17 cellular contexts compared by ENCODE assay signal in the genomic region with DNA sequence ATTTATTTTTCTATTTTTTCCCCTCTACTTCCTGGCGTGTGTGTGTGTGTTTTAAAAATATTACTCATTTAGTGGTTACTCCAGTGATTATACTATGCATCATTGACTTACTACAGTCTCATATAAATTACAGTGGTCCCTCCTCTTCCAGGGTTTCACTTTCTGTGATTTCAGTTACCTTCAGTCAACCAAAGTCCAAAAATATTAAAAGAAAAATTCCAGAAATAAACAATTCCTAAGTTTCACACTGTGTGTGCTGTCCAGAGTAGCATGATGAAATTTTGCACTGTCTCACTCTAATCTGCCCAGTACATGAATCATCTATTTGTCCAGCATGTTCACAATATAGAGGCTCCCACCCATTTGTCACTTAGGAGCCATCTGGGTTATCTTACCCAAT. TPM values are rescaled to one million over a fixed set of nuclear protein-coding genes. Genes with fewer than 3 reads are reported as not detected.
DNase-seq lines count a peak whose midpoint lies in the region; ATAC-seq, FAIRE-seq and TF ChIP-seq lines count a peak whose summit lies in the region.
"Had no signal": no experiment of that assay in that cellular context is flagged by ENCODE, and none has a peak within 500 bp of the region (broad histone marks: within the 10 kb centered on the region; RNA-seq: fewer than 3 reads in every experiment).

No MANE protein-coding gene starts in this region.

- SMC1A ChIA-PET in GM12878 (lab: Charles Lee; ENCODE audit: uncharacterized antibody, unreplicated experiment) = interaction anchor here (1.2 kb wide), 1 partner anchor 194 kb away, joined by 4 read pairs; no protein-coding TSS in a partner anchor

- no peak overlapping the region for H2AFZ ChIP-seq in GM12878 (ENCODE audit: control insufficient read depth, low read depth, low read length)

- no peak overlapping the region for H3K4me2 ChIP-seq in GM12878 (ENCODE audit: control insufficient read depth, insufficient read depth)
- H3K4me2 ChIP-seq: BLaER1 treated with 17β-estradiol and CSF1 and Interleukin-3, amounts not matched to agents 10 nM and 100 nM had no signal

- no peak for TF ChIP-seq RAD21 in GM12878 (IDR thresholded peaks at IDR 0.05; ENCODE audit: insufficient read depth, low read depth, low read length)

- H3K27ac Mint-ChIP-seq in activated CD4-positive, alpha-beta T cell treated with anti-CD3 and anti-CD28 coated beads, Interleukin-2, amount 10 ng/mL, durations not matched to agents 7 days and 5 days = no peak overlapping the region
- H3K27ac Mint-ChIP-seq: activated B cell treated with CpG ODN at 0.5 μM for 24 hours had no signal

- ATAC-seq in GM12878 (peak; percentile 48; the same call in 2 of the 3 replicates), GM18520 (IDR thresholded peaks at IDR 0.05; ENCODE audit: unreplicated experiment) (no peak)
- ATAC-seq: upper lobe of right lung had no signal

- no peaks in the 10 kb centered on the region for H3K36me3 Mint-ChIP-seq in activated CD4-positive, alpha-beta T cell treated with anti-CD3 and anti-CD28 coated beads, Interleukin-2, amount 10 ng/mL, durations not matched to agents 7 days and 5 days (ENCODE audit: low read depth)

- no peaks in the 10 kb centered on the region for H3K36me3 ChIP-seq in GM12878 (ENCODE audit: control insufficient read depth in 2 of 2, insufficient read depth in 2 of 2, low read length in 1 of 2)
- H3K36me3 ChIP-seq: BLaER1 treated with 17β-estradiol and CSF1 and Interleukin-3, amounts not matched to agents 10 nM and 100 nM; upper lobe of right lung had no signal

- no peak overlapping the region for H3K4me3 ChIP-seq in AG09309 (ENCODE audit: control insufficient read depth, low read depth, low read length)
- H3K4me3 ChIP-seq in GM12878 = no peak overlapping the region
- H3K4me3 ChIP-seq: BLaER1 treated with 17β-estradiol and CSF1 and Interleukin-3, amounts not matched to agents 10 nM and 100 nM; upper lobe of right lung had no signal

- no peak for TF ChIP-seq POLR2A in GM12878 (IDR thresholded peaks at IDR 0.05; ENCODE audit: low read depth, low read length)

- no TSS peak for BruUV-seq in GM12878 (replicated peaks; lab: Mats Ljungman, UMichigan)

- TF ChIP-seq EP300 in GM12878 (IDR thresholded peaks at IDR 0.05; ENCODE audit: borderline replicate concordance in 1 of 2, control insufficient read depth in 1 of 2, low read depth in 2 of 2, low read length in 2 of 2) = no peak

- H3K9ac ChIP-seq in GM12878 (ENCODE audit: control insufficient read depth, insufficient read depth, low read length) = no peak overlapping the region
- H3K9ac ChIP-seq: BLaER1 treated with 17β-estradiol and CSF1 and Interleukin-3, amounts not matched to agents 10 nM and 100 nM had no signal

- TF ChIP-seq CTCF in AG09309 (IDR thresholded peaks at IDR 0.05; ENCODE audit: control insufficient read depth, insufficient read depth, low read depth, low read length, missing control alignments) = no peak
- TF ChIP-seq CTCF in GM12878 (IDR thresholded peaks at IDR 0.05 in 2 of 3, conservative IDR thresholded peaks at IDR 0.05 in 1 of 3; ENCODE audit: control insufficient read depth in 2 of 3, extremely low read depth in 1 of 3, insufficient read depth in 1 of 3, low read depth in 3 of 3, low read length in 3 of 3) = no peak
- TF ChIP-seq CTCF in GM13977 (IDR thresholded peaks at IDR 0.05; ENCODE audit: extremely low read depth, insufficient read depth, missing control alignments) = no peak

- no peaks in the 10 kb centered on the region for H3K9me3 Mint-ChIP-seq in activated CD4-positive, alpha-beta T cell treated with anti-CD3 and anti-CD28 coated beads, Interleukin-2, amount 10 ng/mL, durations not matched to agents 7 days and 5 days
- H3K9me3 Mint-ChIP-seq: neural crest cell had no signal

- H3K27me3 Mint-ChIP-seq in activated CD4-positive, alpha-beta T cell treated with anti-CD3 and anti-CD28 coated beads, Interleukin-2, amount 10 ng/mL, durations not matched to agents 7 days and 5 days = peaks cover 27% of the 10 kb centered on the region

- FAIRE-seq in GM12878 (lab: Jason Lieb, UNC) = no peak
- FAIRE-seq: frontal cortex, kidney had no signal

- peak; percentile 37 for DNase-seq in AG09309 (ENCODE audit: low read depth)
- DNase-seq in LoVo (ENCODE audit: low spot score) = peak; percentile 51
- no peak for DNase-seq in GM12878 (ENCODE audit: low read depth, low spot score)
- DNase-seq in kidney glomerular epithelial cell (lab: John Stamatoyannopoulos, UW) = peak; percentile 38
- DNase-seq in GM13977 (ENCODE audit: low spot score) = no peak
- no peak for DNase-seq in medulla oblongata (ENCODE audit: extremely low spot score)
- DNase-seq in activated CD4-positive, alpha-beta T cell treated with anti-CD3 and anti-CD28 coated beads, Interleukin-2, amount 10 ng/mL, durations not matched to agents 7 days and 5 days = no peak
- DNase-seq: activated B cell treated with CpG ODN at 0.5 μM for 24 hours, kidney, NCI-H1105 treated with DMSO at 0.1 percent for 48 hours, NCI-H510A treated with DMSO at 0.1 percent for 48 hours, SHP77 treated with DMSO at 0.1 percent for 48 hours, upper lobe of right lung had no signal

- CTCF ChIA-PET in GM12878 (lab: Yijun Ruan, JAX) = interaction anchor here (1.0 to 1.4 kb wide), 2 partner anchors 13 to 35 kb away, joined by 3 to 5 read pairs; no protein-coding TSS in a partner anchor
- CTCF ChIA-PET in activated CD4-positive, alpha-beta T cell treated with anti-CD3 and anti-CD28 coated beads, Interleukin-2, amount 10 ng/mL, durations not matched to agents 7 days and 5 days (lab: Charles Lee) = no interaction called here

- POLR2A ChIA-PET in GM12878 (lab: Charles Lee) = interaction anchor here (0.6 kb wide), 1 partner anchor 882 kb away, joined by 3 read pairs; no protein-coding TSS in a partner anchor
- POLR2A ChIA-PET in activated CD4-positive, alpha-beta T cell treated with anti-CD3 and anti-CD28 coated beads, Interleukin-2, amount 10 ng/mL, durations not matched to agents 7 days and 5 days (lab: Charles Lee) = no interaction called here

- H3K4me1 Mint-ChIP-seq in activated CD4-positive, alpha-beta T cell treated with anti-CD3 and anti-CD28 coated beads, Interleukin-2, amount 10 ng/mL, durations not matched to agents 7 days and 5 days = no peaks in the 10 kb centered on the region
- H3K4me1 Mint-ChIP-seq: activated B cell treated with CpG ODN at 0.5 μM for 24 hours, neural crest cell had no signal

- WGBS in GM12878 (ENCODE audit: insufficient coverage, insufficient replicate concordance, low lambda C conversion rate, missing lambda C conversion rate) = 0% methylated on average over 1 of the region's 1 CpG

- H3K79me2 ChIP-seq in GM12878 (ENCODE audit: control insufficient read depth, insufficient read depth, low read length) = no peaks in the 10 kb centered on the region

- no peaks in the 10 kb centered on the region for H3K4me1 ChIP-seq in GM12878 (ENCODE audit: control insufficient read depth, insufficient read depth, low read length)
- H3K4me1 ChIP-seq: upper lobe of right lung had no signal

- H3K9me3 ChIP-seq in GM12878 (replicated peaks; ENCODE audit: control insufficient read depth, insufficient read depth, low read length) = no peaks in the 10 kb centered on the region
- H3K9me3 ChIP-seq: BLaER1 treated with 17β-estradiol and CSF1 and Interleukin-3, amounts not matched to agents 10 nM and 100 nM; upper lobe of right lung had no signal

- RAD21 ChIA-PET in GM12878 (lab: Charles Lee; ENCODE audit: unreplicated experiment) = no interaction called here

- H3K27me3 ChIP-seq in GM12878 (replicated peaks in 1 of 2; ENCODE audit: control insufficient read depth in 2 of 2, insufficient read depth in 2 of 2, low read length in 1 of 2) = no peaks in the 10 kb centered on the region
- H3K27me3 ChIP-seq: BLaER1 treated with 17β-estradiol and CSF1 and Interleukin-3, amounts not matched to agents 10 nM and 100 nM; upper lobe of right lung had no signal

- no peaks in the 10 kb centered on the region for H4K20me1 ChIP-seq in GM12878 (ENCODE audit: control insufficient read depth, insufficient read depth)
- H4K20me1 ChIP-seq: BLaER1 treated with 17β-estradiol and CSF1 and Interleukin-3, amounts not matched to agents 10 nM and 100 nM had no signal

- no peak overlapping the region for H3K27ac ChIP-seq in GM12878 (ENCODE audit: control insufficient read depth, insufficient read depth)
- H3K27ac ChIP-seq: BLaER1 treated with 17β-estradiol and CSF1 and Interleukin-3, amounts not matched to agents 10 nM and 100 nM; upper lobe of right lung had no signal

- intact Hi-C loops in GM12878 (cut with micrococcal nuclease; ENCODE audit: unreplicated experiment) = no loop called here

- in situ Hi-C loops in GM12878 (cut with MboI) = no loop called here
- in situ Hi-C loops in GM13977 (cut with MboI; ENCODE audit: low pct_unique_long_range_greater_than_20kb, low sequenced_read_pairs, unreplicated experiment) = no loop called here

- H3K4me3 Mint-ChIP-seq in activated CD4-positive, alpha-beta T cell treated with anti-CD3 and anti-CD28 coated beads, Interleukin-2, amount 10 ng/mL, durations not matched to agents 7 days and 5 days = no peak overlapping the region
- H3K4me3 Mint-ChIP-seq: activated B cell treated with CpG ODN at 0.5 μM for 24 hours, neural crest cell had no signal

TF ChIP-seq in GM12878, 131 proteins besides CTCF, POLR2A, EP300 and RAD21:
- TF ChIP-seq ZNF622 (IDR thresholded peaks at IDR 0.05) (no peak), SMC3 (IDR thresholded peaks at IDR 0.05; ENCODE audit: borderline replicate concordance, low read length) (no peak), TARDBP (IDR thresholded peaks at IDR 0.05; ENCODE audit: borderline replicate concordance) (no peak), BHLHE40 (IDR thresholded peaks at IDR 0.05; ENCODE audit: borderline replicate concordance in 1 of 2, low read depth in 2 of 2, low read length in 1 of 2) (no peak)

RNA-seq across cellular contexts. Expression of a gene that starts 47.4 kb away (rescaled TPM):
- 0.69 and 1.2 TPM in 2 replicates for total RNA-seq in GM12878 (2013; cell fraction: nucleolus; rRNA removed)
- total RNA-seq in GM12878 (2014; rRNA removed) (0.40 and 0.87 TPM in 2 replicates), GM12878 (2014; rRNA removed; fragmentation: Illumina TruSeq; extraction: Trizol) (1.4 and 2.0 TPM in 2 replicates), GM12878 (2021) (0.49 and 0.58 TPM in 2 replicates)
- polyA plus RNA-seq in GM12878 (2011; ENCODE audit: low read depth) = 0.68 TPM
- polyA plus RNA-seq in GM12878 (2011; rRNA removed) (0.12 and 0.17 TPM in 2 replicates), GM12878 (2014; fragmentation: Illumina TruSeq; extraction: Trizol) (1.6 and 2.5 TPM in 2 replicates), GM12878 (2014; fragmentation: Nextera tagmentation; extraction: Ambion mirVana) (under 1 TPM; 0.43 to 0.71 TPM), GM12878 (2014; rRNA removed) (0.29 and 0.41 TPM in 2 replicates), GM12878 (2016; fragmentation: Nextera tagmentation; extraction: Ambion mirVana) (1 to 10 TPM in 1 of 2 experiments, under 1 TPM in 1; 0.67 to 1.1 TPM)
- not detected in 2 replicates for polyA plus RNA-seq in GM12878 (2011; cell fraction: cytosol; rRNA removed)
- polyA plus RNA-seq in GM12878 (2011; cell fraction: nucleus; rRNA removed) = 0.06 and 0.07 TPM in 2 replicates
- 1.3 and 1.9 TPM in 2 replicates for polyA plus RNA-seq in GM12878 (2012)
- polyA minus RNA-seq in GM12878 (2011; rRNA and poly(A)+ RNA removed) = not detected in 2 replicates
- polyA minus RNA-seq in GM12878 (2011; cell fraction: cytosol; rRNA and poly(A)+ RNA removed) = not detected in 2 replicates
- polyA minus RNA-seq in GM12878 (2011; cell fraction: nucleus; rRNA and poly(A)+ RNA removed) = 0.29 TPM in 1 of 2 replicates, not detected in the other
- total RNA-seq in activated CD4-positive, alpha-beta T cell treated with anti-CD3 and anti-CD28 coated beads, Interleukin-2, amount 10 ng/mL, durations not matched to agents 7 days and 5 days = 1 to 10 TPM; 2.1 to 2.6 TPM

Comparison
In these comparisons a context has a peak if more than half of its experiments do, and no peak if none do; other contexts are left out.
1. DNase-seq: peak in AG09309 (single experiment), LoVo (single experiment) and kidney glomerular epithelial cell (single experiment); none in GM12878 (single experiment), GM13977 (single experiment), medulla oblongata (single experiment) and activated CD4-positive, alpha-beta T cell treated with anti-CD3 and anti-CD28 coated beads, Interleukin-2, amount 10 ng/mL, durations not matched to agents 7 days and 5 days (single experiment).